Comparison of ENCODE assay signal across 23 cellular contexts in genomic region chr7:66239467-66239856, GRCh38.
"Had no signal": no experiment of that assay in that cellular context is flagged by ENCODE, and none has a peak within 500 bp of the region (broad histone marks: within the 10 kb centered on the region; RNA-seq: fewer than 3 reads in every experiment).

No MANE protein-coding gene starts in this region.

- H3K27ac Mint-ChIP-seq: activated B cell treated with CpG ODN at 0.5 μM for 24 hours; activated CD4-positive, alpha-beta memory T cell treated with anti-CD3 and anti-CD28 coated beads for 36 hours; activated T-helper 1 cell treated with anti-CD3 and anti-CD28 coated beads, Interleukin-12 subunit alpha, Interleukin-12 subunit beta, Interleukin-2, Interleukin-4 antibody, amounts not matched to agents 30 ng/mL and 10 ng/mL and 1 ng/mL, durations not matched to agents 14 hours and 24 hours and 36 hours had no signal

- H3K27ac ChIP-seq: gastrocnemius medialis, left lung, prostate gland, right atrium auricular region had no signal

- H3K36me3 ChIP-seq: gastrocnemius medialis, prostate gland, right atrium auricular region, suprapubic skin had no signal

- H3K27me3 Mint-ChIP-seq: activated B cell treated with CpG ODN at 0.5 μM for 24 hours; stimulated activated naive CD8-positive, alpha-beta T cell treated with anti-CD3 and anti-CD28 coated beads, Interleukin-15, amount 100 ng/mL, for 72 hours had no signal

- H3K9me3 Mint-ChIP-seq: activated CD4-positive, alpha-beta memory T cell treated with anti-CD3 and anti-CD28 coated beads for 36 hours; activated T-helper 1 cell treated with anti-CD3 and anti-CD28 coated beads, Interleukin-12 subunit alpha, Interleukin-12 subunit beta, Interleukin-2, Interleukin-4 antibody, amounts not matched to agents 30 ng/mL and 10 ng/mL and 1 ng/mL, durations not matched to agents 14 hours and 24 hours and 36 hours; central memory CD8-positive, alpha-beta T cell; neural crest cell had no signal

- H3K36me3 Mint-ChIP-seq: activated CD4-positive, alpha-beta memory T cell treated with anti-CD3 and anti-CD28 coated beads for 36 hours had no signal

- H3K9me3 ChIP-seq: gastrocnemius medialis, left lung, prostate gland, right atrium auricular region, suprapubic skin had no signal

- H3K4me3 Mint-ChIP-seq: activated B cell treated with CpG ODN at 0.5 μM for 24 hours; activated CD4-positive, alpha-beta memory T cell treated with anti-CD3 and anti-CD28 coated beads for 36 hours; activated T-helper 1 cell treated with anti-CD3 and anti-CD28 coated beads, Interleukin-12 subunit alpha, Interleukin-12 subunit beta, Interleukin-2, Interleukin-4 antibody, amounts not matched to agents 30 ng/mL and 10 ng/mL and 1 ng/mL, durations not matched to agents 14 hours and 24 hours and 36 hours; central memory CD8-positive, alpha-beta T cell; neural crest cell; stimulated activated naive CD8-positive, alpha-beta T cell treated with anti-CD3 and anti-CD28 coated beads, Interleukin-15, amount 100 ng/mL, for 72 hours had no signal

- ATAC-seq: gastrocnemius medialis; stimulated activated naive CD8-positive, alpha-beta T cell treated with anti-CD3 and anti-CD28 coated beads, Interleukin-15, amount 100 ng/mL, for 72 hours had no signal

- H3K4me1 Mint-ChIP-seq: central memory CD8-positive, alpha-beta T cell had no signal

- H3K27me3 ChIP-seq: gastrocnemius medialis, left lung, right atrium auricular region, suprapubic skin had no signal

- DNase-seq: activated B cell treated with CpG ODN at 0.5 μM for 24 hours; activated CD4-positive, alpha-beta memory T cell treated with anti-CD3 and anti-CD28 coated beads for 36 hours; activated CD4-positive, alpha-beta T cell treated with anti-CD3 and anti-CD28 coated beads for 4 hours; activated gamma-delta T cell treated with Interleukin-2 at 50 U/mL for 16 hours; activated T-cell treated with anti-CD3 and anti-CD28 coated beads for 4 hours; aorta; effector CD4-positive, alpha-beta T cell; gastrocnemius medialis; head of caudate nucleus; left lung; stimulated activated CD4-positive, alpha-beta T cell treated with anti-CD3 and anti-CD28 coated beads, Interleukin-15, amount 100 ng/mL, for 24 hours; stimulated activated CD4-positive, alpha-beta T cell treated with anti-CD3 and anti-CD28 coated beads, Interleukin-2, amount 100 ng/mL, for 48 hours; stimulated activated naive CD8-positive, alpha-beta T cell treated with anti-CD3 and anti-CD28 coated beads, Interleukin-15, amount 100 ng/mL, for 72 hours; T-helper 1 cell; T-helper 9 cell; trophoblast cell had no signal

- H3K4me3 ChIP-seq: gastrocnemius medialis, left lung, prostate gland, right atrium auricular region, skin epidermis, suprapubic skin had no signal

- H3K4me1 ChIP-seq: gastrocnemius medialis, prostate gland, right atrium auricular region had no signal
